In the genomic region with DNA sequence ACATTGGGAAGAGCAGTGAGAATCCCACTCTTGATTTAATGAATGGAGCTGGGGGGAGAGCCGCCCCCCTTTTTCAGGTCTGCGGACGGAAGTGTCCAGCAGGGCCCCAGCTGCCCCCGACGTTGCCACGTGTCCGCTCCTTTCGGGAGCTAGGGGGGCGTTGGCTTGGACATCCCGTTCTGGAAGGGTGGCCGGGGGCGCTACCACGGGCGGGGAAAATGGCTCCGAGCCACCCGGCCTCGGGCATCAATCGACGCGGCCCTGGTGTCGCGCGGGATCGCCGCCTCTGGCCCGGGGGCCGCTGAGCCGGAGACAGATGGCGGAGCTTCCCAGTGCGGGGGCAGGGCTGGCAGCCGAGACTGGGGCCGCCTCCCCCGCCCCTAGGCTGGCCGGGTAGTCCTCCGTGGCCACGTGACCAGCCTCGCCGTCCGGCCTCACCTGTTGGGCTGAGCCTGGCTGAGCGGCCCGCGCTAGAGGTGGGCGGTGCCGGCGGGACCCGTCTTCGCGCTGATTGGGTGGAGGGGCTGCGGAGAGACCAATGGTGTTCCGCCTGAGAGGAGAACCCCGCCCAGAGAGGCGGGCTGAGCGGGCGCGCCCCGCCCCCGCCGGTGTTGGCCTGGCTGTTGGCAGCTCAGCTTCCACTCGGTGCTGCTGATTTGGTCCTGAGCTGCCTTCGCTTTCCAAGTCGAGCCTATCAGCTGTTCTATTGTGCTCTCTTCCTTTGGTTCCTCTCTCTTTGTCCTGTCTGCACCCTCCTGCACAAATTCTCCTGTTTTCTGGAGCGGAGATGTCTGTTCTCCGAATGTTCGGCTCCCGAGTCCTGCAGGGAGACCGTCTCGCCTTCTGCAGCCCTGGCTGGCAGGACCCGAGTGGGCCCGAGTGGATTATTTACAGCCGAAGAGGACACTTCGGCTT, we compare ENCODE assay signal across 8 cellular contexts. TPM values are rescaled to one million over a fixed set of nuclear protein-coding genes. Genes with fewer than 3 reads are reported as not detected.
DNase-seq lines count a peak whose midpoint lies in the region; ATAC-seq and TF ChIP-seq lines count a peak whose summit lies in the region.

No MANE protein-coding gene starts in this region.

- intact Hi-C loops in Calu3 (cut with micrococcal nuclease; ENCODE audit: unreplicated experiment), result loop anchor here (5.0 to 10.0 kb wide), 4 partner anchors 366 to 866 kb away; no protein-coding TSS in a partner anchor

- no peak overlapping the region for H3K9ac ChIP-seq in mucosa of rectum (ENCODE audit: low read depth in 1 of 2, low read length in 2 of 2)

- no peak for TF ChIP-seq CTCF in Calu3 (IDR thresholded peaks at IDR 0.05; ENCODE audit: unreplicated experiment)

- H3K36me3 Mint-ChIP-seq in Calu3 (ENCODE audit: insufficient read depth, unreplicated experiment), result peaks cover 10% of the 10 kb centered on the region
- H3K36me3 Mint-ChIP-seq in activated T-cell treated with anti-CD3 and anti-CD28 coated beads, Interleukin-2, amount 50 U/mL, for 72 hours (ENCODE audit: insufficient read depth in 2 of 2), result peaks cover 3 to 7% of the 10 kb centered on the region in 2 donors

- ATAC-seq in HG02884 (IDR thresholded peaks at IDR 0.05; ENCODE audit: unreplicated experiment) (peak; percentile 98), esophagus mucosa (peak; percentile 100), GM19035 (IDR thresholded peaks at IDR 0.05; ENCODE audit: unreplicated experiment) (no peak)
- peak; percentile 99 for ATAC-seq in activated T-cell treated with anti-CD3 and anti-CD28 coated beads, Interleukin-2, amount 50 U/mL, for 72 hours (replicated peaks in 1 of 2)

- H3K9me3 ChIP-seq in mucosa of rectum (ENCODE audit: control insufficient read depth in 2 of 2, low read length in 2 of 2), result no peaks in the 10 kb centered on the region

- peaks cover 20 to 22% of the 10 kb centered on the region in 2 donors for H3K27me3 ChIP-seq in mucosa of rectum (ENCODE audit: control insufficient read depth in 2 of 2, insufficient read depth in 2 of 2, low read length in 2 of 2)

- no peaks in the 10 kb centered on the region for H3K9me3 Mint-ChIP-seq in Calu3 (ENCODE audit: low read depth, unreplicated experiment)
- no peaks in the 10 kb centered on the region for H3K9me3 Mint-ChIP-seq in activated T-cell treated with anti-CD3 and anti-CD28 coated beads, Interleukin-2, amount 50 U/mL, for 72 hours

- CTCF ChIA-PET in Calu3 (lab: Charles Lee), result no interaction called here

- peak overlapping the region; percentile 70 for H3K4me3 Mint-ChIP-seq in Calu3 (ENCODE audit: low read depth, unreplicated experiment)
- H3K4me3 Mint-ChIP-seq in activated T-cell treated with anti-CD3 and anti-CD28 coated beads, Interleukin-2, amount 50 U/mL, for 72 hours, result peak overlapping the region; percentile 83 to 88

- H3K4me3 ChIP-seq in mucosa of rectum (ENCODE audit: low read length in 2 of 2), result peak overlapping the region; percentile 50 to 75

- no peak overlapping the region for H3K27ac Mint-ChIP-seq in Calu3 (ENCODE audit: unreplicated experiment)
- peak overlapping the region; percentile 54 for H3K27ac Mint-ChIP-seq in activated T-cell treated with anti-CD3 and anti-CD28 coated beads, Interleukin-2, amount 50 U/mL, for 72 hours

- H3K36me3 ChIP-seq in mucosa of rectum (ENCODE audit: control insufficient read depth in 2 of 2, insufficient read depth in 2 of 2, low read length in 2 of 2), result no peaks in the 10 kb centered on the region

- DNase-seq in Calu3, result peak; percentile 93
- peak; percentile 80 to 89 for DNase-seq in NOMO-1 (lab: John Stamatoyannopoulos, UW; ENCODE audit: unreplicated experiment in 2 of 2)
- DNase-seq in activated T-cell treated with anti-CD3 and anti-CD28 coated beads, Interleukin-2, amount 50 U/mL, for 72 hours, result peak; percentile 94 to 95
- DNase-seq in stimulated activated CD8-positive, alpha-beta memory T cell treated with anti-CD3 and anti-CD28 coated beads, Interleukin-15, amount 100 ng/mL, for 48 hours (ENCODE audit: low read depth in 2 of 2), result peak; percentile 90 to 91

- peaks cover 43% of the 10 kb centered on the region for H3K27me3 Mint-ChIP-seq in Calu3 (ENCODE audit: unreplicated experiment)
- no peaks in the 10 kb centered on the region for H3K27me3 Mint-ChIP-seq in activated T-cell treated with anti-CD3 and anti-CD28 coated beads, Interleukin-2, amount 50 U/mL, for 72 hours (ENCODE audit: low read depth)

- no peaks in the 10 kb centered on the region for H3K4me1 ChIP-seq in mucosa of rectum (ENCODE audit: control insufficient read depth in 2 of 2, insufficient read depth in 2 of 2, low read length in 2 of 2)

- H3K4me1 Mint-ChIP-seq in Calu3 (ENCODE audit: low read depth, unreplicated experiment), result no peaks in the 10 kb centered on the region
- H3K4me1 Mint-ChIP-seq in activated T-cell treated with anti-CD3 and anti-CD28 coated beads, Interleukin-2, amount 50 U/mL, for 72 hours (ENCODE audit: low read depth), result peaks cover 56% of the 10 kb centered on the region

- no TSS peak for BruUV-seq in Calu3 (replicated peaks; lab: Mats Ljungman, UMichigan)

- H3K27ac ChIP-seq in mucosa of rectum (ENCODE audit: low read depth in 2 of 2, low read length in 2 of 2), result peak overlapping the region; percentile 15 to 43

RNA-seq across cellular contexts. Expression of gene HS3ST3B1, which starts 8.3 kb away (rescaled TPM):
- total RNA-seq in Calu3 (2022) (0.78 and 0.80 TPM in 2 replicates), esophagus mucosa (2.5 TPM)
- total RNA-seq in activated T-cell treated with anti-CD3 and anti-CD28 coated beads, Interleukin-2, amount 50 U/mL, for 72 hours, result 10 to 100 TPM; 10.8 to 17.1 TPM
